ENCODE assay signal across 1 cellular context in genomic region chr17:48055531-48056245, GRCh38.
TF ChIP-seq lines count a peak whose summit lies in the region.

No MANE protein-coding gene starts in this region.

TF ChIP-seq in K562, 482 proteins besides CTCF, POLR2A, EP300 and RAD21 (continued from another document and continues in another):
- no peak for TF ChIP-seq ZFPM2 (CRISPR knock-in tag; IDR thresholded peaks at IDR 0.05)
- TF ChIP-seq CSDE1 (IDR thresholded peaks at IDR 0.05) = no peak
- TF ChIP-seq ZC3H8 (IDR thresholded peaks at IDR 0.05) = no peak
- no peak for TF ChIP-seq SP2 (IDR thresholded peaks at IDR 0.05; ENCODE audit: extremely low read depth, low read depth, low read length, poor library complexity, severe bottlenecking)
- TF ChIP-seq HLTF (IDR thresholded peaks at IDR 0.05) = no peak
- no peak for TF ChIP-seq ARNT (IDR thresholded peaks at IDR 0.05)
- no peak for TF ChIP-seq FOXA1 (IDR thresholded peaks at IDR 0.05; ENCODE audit: borderline replicate concordance)
- peak; percentile 74; the same call in 1 of the 2 replicates for TF ChIP-seq BACH1 (tag; IDR thresholded peaks at IDR 0.05)
- TF ChIP-seq ZSCAN32 (CRISPR knock-in tag; IDR thresholded peaks at IDR 0.05) = peak; percentile 89
- TF ChIP-seq VEZF1 (CRISPR knock-in tag; IDR thresholded peaks at IDR 0.05) = peak; percentile 54
- no peak for TF ChIP-seq RNF219 (CRISPR knock-in tag; IDR thresholded peaks at IDR 0.05)
- TF ChIP-seq ILK (tag; IDR thresholded peaks at IDR 0.05; ENCODE audit: borderline replicate concordance, low read depth) = no peak
- TF ChIP-seq SUPT5H (IDR thresholded peaks at IDR 0.05) = no peak
- TF ChIP-seq YY1 (IDR thresholded peaks at IDR 0.05; ENCODE audit: borderline replicate concordance in 1 of 3, control insufficient read depth in 1 of 3, extremely low read depth in 1 of 3, insufficient read depth in 3 of 3, insufficient read length in 1 of 3, insufficient replicate concordance in 2 of 3, low read depth in 1 of 3, low read length in 2 of 3) = no peak
- TF ChIP-seq PHB (CRISPR knock-in tag; IDR thresholded peaks at IDR 0.05) = no peak
- TF ChIP-seq ZNF184 (CRISPR knock-in tag; IDR thresholded peaks at IDR 0.05) = no peak
- no peak for TF ChIP-seq ZNF124 (CRISPR knock-in tag; IDR thresholded peaks at IDR 0.05)
- no peak for TF ChIP-seq ZFP91 (CRISPR knock-in tag; IDR thresholded peaks at IDR 0.05)
- no peak for TF ChIP-seq POLR3G (IDR thresholded peaks at IDR 0.05; ENCODE audit: extremely low read depth, insufficient read length, insufficient replicate concordance)
- TF ChIP-seq MLX (CRISPR knock-in tag; conservative IDR thresholded peaks at IDR 0.05) = no peak
- TF ChIP-seq ZNF277 (CRISPR knock-in tag; IDR thresholded peaks at IDR 0.05; ENCODE audit: borderline replicate concordance) = no peak
- no peak for TF ChIP-seq NR4A1 (CRISPR knock-in tag; IDR thresholded peaks at IDR 0.05)
- peak; percentile 83 for TF ChIP-seq NR4A1 (tag; IDR thresholded peaks at IDR 0.05)
- TF ChIP-seq HNRNPUL1 (IDR thresholded peaks at IDR 0.05; ENCODE audit: low read length) = no peak
- no peak for TF ChIP-seq GABPB2 (CRISPR knock-in tag; conservative IDR thresholded peaks at IDR 0.05)
- TF ChIP-seq ZNF766 (CRISPR knock-in tag; conservative IDR thresholded peaks at IDR 0.05) = peak; percentile 55
- TF ChIP-seq ZZZ3 (IDR thresholded peaks at IDR 0.05) = no peak
- TF ChIP-seq MNT (conservative IDR thresholded peaks at IDR 0.05) = no peak
- TF ChIP-seq PTRF (tag; IDR thresholded peaks at IDR 0.05) = no peak; the same call in 1 of the 2 replicates
- TF ChIP-seq TAF7 (tag; IDR thresholded peaks at IDR 0.05) = no peak; the same call in 1 of the 2 replicates
- 0 out of 2 replicates have a peak, but pooled peaks have one; percentile 61 for TF ChIP-seq THRB (CRISPR knock-in tag; conservative IDR thresholded peaks at IDR 0.05)
- TF ChIP-seq ZNF830 (CRISPR knock-in tag; IDR thresholded peaks at IDR 0.05) = no peak
- no peak for TF ChIP-seq ZNF780A (CRISPR knock-in tag; IDR thresholded peaks at IDR 0.05)
- TF ChIP-seq MBD2 (IDR thresholded peaks at IDR 0.05; ENCODE audit: borderline replicate concordance, low read depth) = no peak
- TF ChIP-seq CREBBP (IDR thresholded peaks at IDR 0.05; ENCODE audit: low read depth, low read length) = no peak
- no peak for TF ChIP-seq FUS (optimal IDR thresholded peaks at IDR 0.05; ENCODE audit: low read depth, low read length)
- no peak for TF ChIP-seq SMARCC2 (IDR thresholded peaks at IDR 0.05; ENCODE audit: low read depth)
- no peak for TF ChIP-seq ZNF740 (CRISPR knock-in tag; IDR thresholded peaks at IDR 0.05)
- TF ChIP-seq ZNF740 (tag; IDR thresholded peaks at IDR 0.05) = no peak
- TF ChIP-seq FOXA3 (CRISPR knock-in tag; conservative IDR thresholded peaks at IDR 0.05 in 1 of 2, IDR thresholded peaks at IDR 0.05 in 1 of 2) = no peak
- no peak for TF ChIP-seq RUNX1 (IDR thresholded peaks at IDR 0.05; ENCODE audit: low read depth)
- no peak for TF ChIP-seq WHSC1 (IDR thresholded peaks at IDR 0.05; ENCODE audit: low read length)
- no peak for TF ChIP-seq PRDM10 (IDR thresholded peaks at IDR 0.05; ENCODE audit: partially characterized antibody)
- no peak for TF ChIP-seq EHMT2 (IDR thresholded peaks at IDR 0.05)
- TF ChIP-seq SLC30A9 (CRISPR knock-in tag; IDR thresholded peaks at IDR 0.05) = no peak
- no peak for TF ChIP-seq E2F4 (CRISPR knock-in tag; IDR thresholded peaks at IDR 0.05; ENCODE audit: low read depth)
- no peak for TF ChIP-seq IFI16 (CRISPR knock-in tag; IDR thresholded peaks at IDR 0.05)
- peak; percentile 91 for TF ChIP-seq SMAD4 (CRISPR knock-in tag; conservative IDR thresholded peaks at IDR 0.05)
- peak; percentile 73 for TF ChIP-seq CEBPB (tag; IDR thresholded peaks at IDR 0.05)
- no peak for TF ChIP-seq ZNF449 (CRISPR knock-in tag; IDR thresholded peaks at IDR 0.05)
- TF ChIP-seq CGGBP1 (CRISPR knock-in tag; IDR thresholded peaks at IDR 0.05) = no peak
- TF ChIP-seq KLF13 (tag; IDR thresholded peaks at IDR 0.05; ENCODE audit: borderline replicate concordance, low read depth) = peak; percentile 67; the same call in 1 of the 2 replicates
- TF ChIP-seq BDP1 (IDR thresholded peaks at IDR 0.05; ENCODE audit: insufficient read depth, insufficient read length) = no peak
- no peak; the same call in 1 of the 2 replicates for TF ChIP-seq FOXJ2 (tag; IDR thresholded peaks at IDR 0.05)
